In the genomic region with DNA sequence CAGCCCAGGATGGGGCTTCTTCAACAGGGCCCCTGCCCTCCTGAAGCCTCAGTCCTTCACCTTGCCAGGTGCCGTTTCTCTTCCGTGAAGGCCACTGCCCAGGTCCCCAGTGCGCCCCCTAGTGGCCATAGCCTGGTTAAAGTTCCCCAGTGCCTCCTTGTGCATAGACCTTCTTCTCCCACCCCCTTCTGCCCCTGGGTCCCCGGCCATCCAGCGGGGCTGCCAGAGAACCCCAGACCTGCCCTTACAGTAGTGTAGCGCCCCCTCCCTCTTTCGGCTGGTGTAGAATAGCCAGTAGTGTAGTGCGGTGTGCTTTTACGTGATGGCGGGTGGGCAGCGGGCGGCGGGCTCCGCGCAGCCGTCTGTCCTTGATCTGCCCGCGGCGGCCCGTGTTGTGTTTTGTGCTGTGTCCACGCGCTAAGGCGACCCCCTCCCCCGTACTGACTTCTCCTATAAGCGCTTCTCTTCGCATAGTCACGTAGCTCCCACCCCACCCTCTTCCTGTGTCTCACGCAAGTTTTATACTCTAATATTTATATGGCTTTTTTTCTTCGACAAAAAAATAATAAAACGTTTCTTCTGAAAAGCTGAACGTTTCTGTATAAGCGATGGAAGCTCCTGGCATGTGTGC, we compare ENCODE assay signal across 1 cellular context.
TF ChIP-seq lines count a peak whose summit lies in the region.

No MANE protein-coding gene starts in this region.

TF ChIP-seq in GM23338, 12 proteins besides CTCF, POLR2A, EP300 and RAD21:
- TF ChIP-seq, protein P1, sequence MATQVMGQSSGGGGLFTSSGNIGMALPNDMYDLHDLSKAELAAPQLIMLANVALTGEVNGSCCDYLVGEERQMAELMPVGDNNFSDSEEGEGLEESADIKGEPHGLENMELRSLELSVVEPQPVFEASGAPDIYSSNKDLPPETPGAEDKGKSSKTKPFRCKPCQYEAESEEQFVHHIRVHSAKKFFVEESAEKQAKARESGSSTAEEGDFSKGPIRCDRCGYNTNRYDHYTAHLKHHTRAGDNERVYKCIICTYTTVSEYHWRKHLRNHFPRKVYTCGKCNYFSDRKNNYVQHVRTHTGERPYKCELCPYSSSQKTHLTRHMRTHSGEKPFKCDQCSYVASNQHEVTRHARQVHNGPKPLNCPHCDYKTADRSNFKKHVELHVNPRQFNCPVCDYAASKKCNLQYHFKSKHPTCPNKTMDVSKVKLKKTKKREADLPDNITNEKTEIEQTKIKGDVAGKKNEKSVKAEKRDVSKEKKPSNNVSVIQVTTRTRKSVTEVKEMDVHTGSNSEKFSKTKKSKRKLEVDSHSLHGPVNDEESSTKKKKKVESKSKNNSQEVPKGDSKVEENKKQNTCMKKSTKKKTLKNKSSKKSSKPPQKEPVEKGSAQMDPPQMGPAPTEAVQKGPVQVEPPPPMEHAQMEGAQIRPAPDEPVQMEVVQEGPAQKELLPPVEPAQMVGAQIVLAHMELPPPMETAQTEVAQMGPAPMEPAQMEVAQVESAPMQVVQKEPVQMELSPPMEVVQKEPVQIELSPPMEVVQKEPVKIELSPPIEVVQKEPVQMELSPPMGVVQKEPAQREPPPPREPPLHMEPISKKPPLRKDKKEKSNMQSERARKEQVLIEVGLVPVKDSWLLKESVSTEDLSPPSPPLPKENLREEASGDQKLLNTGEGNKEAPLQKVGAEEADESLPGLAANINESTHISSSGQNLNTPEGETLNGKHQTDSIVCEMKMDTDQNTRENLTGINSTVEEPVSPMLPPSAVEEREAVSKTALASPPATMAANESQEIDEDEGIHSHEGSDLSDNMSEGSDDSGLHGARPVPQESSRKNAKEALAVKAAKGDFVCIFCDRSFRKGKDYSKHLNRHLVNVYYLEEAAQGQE (IDR thresholded peaks at IDR 0.05; ENCODE audit: unreplicated experiment), result peak; percentile 15
- no peak for TF ChIP-seq STAT1 (IDR thresholded peaks at IDR 0.05; ENCODE audit: unreplicated experiment)
- TF ChIP-seq POLR2AphosphoS5 (IDR thresholded peaks at IDR 0.05; ENCODE audit: low read depth), result peak; percentile 34; the same call in 1 of the 2 replicates
- TF ChIP-seq, protein P2, sequence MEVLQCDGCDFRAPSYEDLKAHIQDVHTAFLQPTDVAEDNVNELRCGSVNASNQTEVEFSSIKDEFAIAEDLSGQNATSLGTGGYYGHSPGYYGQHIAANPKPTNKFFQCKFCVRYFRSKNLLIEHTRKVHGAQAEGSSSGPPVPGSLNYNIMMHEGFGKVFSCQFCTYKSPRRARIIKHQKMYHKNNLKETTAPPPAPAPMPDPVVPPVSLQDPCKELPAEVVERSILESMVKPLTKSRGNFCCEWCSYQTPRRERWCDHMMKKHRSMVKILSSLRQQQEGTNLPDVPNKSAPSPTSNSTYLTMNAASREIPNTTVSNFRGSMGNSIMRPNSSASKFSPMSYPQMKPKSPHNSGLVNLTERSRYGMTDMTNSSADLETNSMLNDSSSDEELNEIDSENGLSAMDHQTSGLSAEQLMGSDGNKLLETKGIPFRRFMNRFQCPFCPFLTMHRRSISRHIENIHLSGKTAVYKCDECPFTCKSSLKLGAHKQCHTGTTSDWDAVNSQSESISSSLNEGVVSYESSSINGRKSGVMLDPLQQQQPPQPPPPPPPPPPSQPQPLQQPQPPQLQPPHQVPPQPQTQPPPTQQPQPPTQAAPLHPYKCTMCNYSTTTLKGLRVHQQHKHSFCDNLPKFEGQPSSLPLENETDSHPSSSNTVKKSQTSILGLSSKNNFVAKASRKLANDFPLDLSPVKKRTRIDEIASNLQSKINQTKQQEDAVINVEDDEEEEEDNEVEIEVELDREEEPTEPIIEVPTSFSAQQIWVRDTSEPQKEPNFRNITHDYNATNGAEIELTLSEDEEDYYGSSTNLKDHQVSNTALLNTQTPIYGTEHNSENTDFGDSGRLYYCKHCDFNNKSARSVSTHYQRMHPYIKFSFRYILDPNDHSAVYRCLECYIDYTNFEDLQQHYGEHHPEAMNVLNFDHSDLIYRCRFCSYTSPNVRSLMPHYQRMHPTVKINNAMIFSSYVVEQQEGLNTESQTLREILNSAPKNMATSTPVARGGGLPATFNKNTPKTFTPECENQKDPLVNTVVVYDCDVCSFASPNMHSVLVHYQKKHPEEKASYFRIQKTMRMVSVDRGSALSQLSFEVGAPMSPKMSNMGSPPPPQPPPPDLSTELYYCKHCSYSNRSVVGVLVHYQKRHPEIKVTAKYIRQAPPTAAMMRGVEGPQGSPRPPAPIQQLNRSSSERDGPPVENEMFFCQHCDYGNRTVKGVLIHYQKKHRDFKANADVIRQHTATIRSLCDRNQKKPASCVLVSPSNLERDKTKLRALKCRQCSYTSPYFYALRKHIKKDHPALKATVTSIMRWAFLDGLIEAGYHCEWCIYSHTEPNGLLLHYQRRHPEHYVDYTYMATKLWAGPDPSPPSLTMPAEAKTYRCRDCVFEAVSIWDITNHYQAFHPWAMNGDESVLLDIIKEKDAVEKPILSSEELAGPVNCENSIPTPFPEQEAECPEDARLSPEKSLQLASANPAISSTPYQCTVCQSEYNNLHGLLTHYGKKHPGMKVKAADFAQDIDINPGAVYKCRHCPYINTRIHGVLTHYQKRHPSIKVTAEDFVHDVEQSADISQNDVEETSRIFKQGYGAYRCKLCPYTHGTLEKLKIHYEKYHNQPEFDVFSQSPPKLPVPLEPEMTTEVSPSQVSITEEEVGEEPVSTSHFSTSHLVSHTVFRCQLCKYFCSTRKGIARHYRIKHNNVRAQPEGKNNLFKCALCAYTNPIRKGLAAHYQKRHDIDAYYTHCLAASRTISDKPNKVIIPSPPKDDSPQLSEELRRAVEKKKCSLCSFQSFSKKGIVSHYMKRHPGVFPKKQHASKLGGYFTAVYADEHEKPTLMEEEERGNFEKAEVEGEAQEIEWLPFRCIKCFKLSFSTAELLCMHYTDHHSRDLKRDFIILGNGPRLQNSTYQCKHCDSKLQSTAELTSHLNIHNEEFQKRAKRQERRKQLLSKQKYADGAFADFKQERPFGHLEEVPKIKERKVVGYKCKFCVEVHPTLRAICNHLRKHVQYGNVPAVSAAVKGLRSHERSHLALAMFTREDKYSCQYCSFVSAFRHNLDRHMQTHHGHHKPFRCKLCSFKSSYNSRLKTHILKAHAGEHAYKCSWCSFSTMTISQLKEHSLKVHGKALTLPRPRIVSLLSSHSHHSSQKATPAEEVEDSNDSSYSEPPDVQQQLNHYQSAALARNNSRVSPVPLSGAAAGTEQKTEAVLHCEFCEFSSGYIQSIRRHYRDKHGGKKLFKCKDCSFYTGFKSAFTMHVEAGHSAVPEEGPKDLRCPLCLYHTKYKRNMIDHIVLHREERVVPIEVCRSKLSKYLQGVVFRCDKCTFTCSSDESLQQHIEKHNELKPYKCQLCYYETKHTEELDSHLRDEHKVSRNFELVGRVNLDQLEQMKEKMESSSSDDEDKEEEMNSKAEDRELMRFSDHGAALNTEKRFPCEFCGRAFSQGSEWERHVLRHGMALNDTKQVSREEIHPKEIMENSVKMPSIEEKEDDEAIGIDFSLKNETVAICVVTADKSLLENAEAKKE (CRISPR knock-in tag; IDR thresholded peaks at IDR 0.05), result 0 out of 2 replicates have a peak, but pooled peaks have one; percentile 64
- 0 out of 2 replicates have a peak, but pooled peaks have one; percentile 29 for TF ChIP-seq CREB1 (CRISPR knock-in tag; IDR thresholded peaks at IDR 0.05; ENCODE audit: low read depth)
- TF ChIP-seq, protein P3, sequence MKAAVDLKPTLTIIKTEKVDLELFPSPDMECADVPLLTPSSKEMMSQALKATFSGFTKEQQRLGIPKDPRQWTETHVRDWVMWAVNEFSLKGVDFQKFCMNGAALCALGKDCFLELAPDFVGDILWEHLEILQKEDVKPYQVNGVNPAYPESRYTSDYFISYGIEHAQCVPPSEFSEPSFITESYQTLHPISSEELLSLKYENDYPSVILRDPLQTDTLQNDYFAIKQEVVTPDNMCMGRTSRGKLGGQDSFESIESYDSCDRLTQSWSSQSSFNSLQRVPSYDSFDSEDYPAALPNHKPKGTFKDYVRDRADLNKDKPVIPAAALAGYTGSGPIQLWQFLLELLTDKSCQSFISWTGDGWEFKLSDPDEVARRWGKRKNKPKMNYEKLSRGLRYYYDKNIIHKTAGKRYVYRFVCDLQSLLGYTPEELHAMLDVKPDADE (IDR thresholded peaks at IDR 0.05), result no peak
TF ChIP-seq in GM23338: peak in this region for 4.
